Comparison of ENCODE assay signal across 15 cellular contexts in genomic region chr16:72875291-72876036, GRCh38.
DNase-seq lines count a peak whose midpoint lies in the region; ATAC-seq and TF ChIP-seq lines count a peak whose summit lies in the region.
"Had no signal": no experiment of that assay in that cellular context is flagged by ENCODE, and none has a peak within 500 bp of the region (broad histone marks: within the 10 kb centered on the region; RNA-seq: fewer than 3 reads in every experiment).

No MANE protein-coding gene starts in this region.

- CTCF ChIA-PET in WTC11 (lab: Charles Lee), result interaction anchor here (0.7 to 1.1 kb wide), 2 partner anchors 19 to 43 kb away, joined by 3 to 4 read pairs; no protein-coding TSS in a partner anchor

- POLR2A ChIA-PET in WTC11 (lab: Charles Lee), result interaction anchor here (1.2 kb wide), 1 partner anchor 36 kb away, joined by 3 read pairs; no protein-coding TSS in a partner anchor

- no peak overlapping the region for H3K27ac Mint-ChIP-seq in WTC11
- H3K27ac Mint-ChIP-seq: CD4-positive, CD25-positive, alpha-beta regulatory T cell had no signal

- H3K36me3 Mint-ChIP-seq in WTC11, result peaks cover 20% of the 10 kb centered on the region
- H3K36me3 Mint-ChIP-seq: CD4-positive, CD25-positive, alpha-beta regulatory T cell had no signal

- intact Hi-C loops in mucosa of descending colon (cut with DNase I, micrococcal nuclease), result no loop called here

- H3K36me3 ChIP-seq in BE2C (no peaks in the 10 kb centered on the region; the same call in none of the 2 replicates), mucosa of descending colon (ENCODE audit: low read depth) (no peaks in the 10 kb centered on the region)
- H3K36me3 ChIP-seq: adrenal gland, ovary, thyroid gland had no signal

- ATAC-seq in WTC11 (no peak), mucosa of descending colon (peak; percentile 76), GM21717 (IDR thresholded peaks at IDR 0.05; ENCODE audit: unreplicated experiment) (no peak), HG03108 (IDR thresholded peaks at IDR 0.05; ENCODE audit: unreplicated experiment) (no peak), HG02759 (IDR thresholded peaks at IDR 0.05; ENCODE audit: unreplicated experiment) (no peak)

- H3K4me1 Mint-ChIP-seq in WTC11, result peaks cover 5% of the 10 kb centered on the region; the same call in 1 of the 2 replicates
- H3K4me1 Mint-ChIP-seq: CD4-positive, CD25-positive, alpha-beta regulatory T cell had no signal

- DNase-seq in BE2C (peak; percentile 81), HuH-7 (ENCODE audit: low spot score) (peak; percentile 72), WTC11 (ENCODE audit: low spot score) (no peak), mucosa of descending colon (no peak), cerebellar nuclear complex (lab: John Stamatoyannopoulos, UW) (no peak)
- DNase-seq: activated CD4-positive, alpha-beta T cell treated with anti-CD3 and anti-CD28 coated beads, Interleukin-2, amount 50 U/mL, for 4 hours; islet precursor cell; NCI-H2227 treated with DMSO at 0.1 percent for 48 hours; ovary had no signal

- no peaks in the 10 kb centered on the region for H3K27me3 Mint-ChIP-seq in WTC11 (ENCODE audit: low read depth)
- H3K27me3 Mint-ChIP-seq: CD4-positive, CD25-positive, alpha-beta regulatory T cell had no signal

- no peak overlapping the region; the same call in 1 of the 2 replicates for H3K4me3 ChIP-seq in BE2C (ENCODE audit: low read depth, low read length)
- no peak overlapping the region for H3K4me3 ChIP-seq in mucosa of descending colon
- H3K4me3 ChIP-seq: adrenal gland, ovary, thyroid gland had no signal

- H3K9me3 ChIP-seq in BE2C (peaks cover 2% of the 10 kb centered on the region; the same call in 1 of the 2 replicates), mucosa of descending colon (no peaks in the 10 kb centered on the region)
- H3K9me3 ChIP-seq: adrenal gland, ovary, thyroid gland had no signal

- TF ChIP-seq CTCF in BE2C (IDR thresholded peaks at IDR 0.05; ENCODE audit: low read depth, low read length) (0 out of 2 replicates have a peak, but pooled peaks have one; percentile 5), WTC11 (IDR thresholded peaks at IDR 0.05) (no peak), mucosa of descending colon (IDR thresholded peaks at IDR 0.05) (no peak)

- H3K4me1 ChIP-seq in BE2C, result peaks cover 38% of the 10 kb centered on the region
- no peaks in the 10 kb centered on the region for H3K4me1 ChIP-seq in mucosa of descending colon (ENCODE audit: low read depth)

- no peaks in the 10 kb centered on the region for H3K27me3 ChIP-seq in BE2C
- H3K27me3 ChIP-seq: adrenal gland, ovary, thyroid gland had no signal

- peaks cover 22% of the 10 kb centered on the region for H3K9me3 Mint-ChIP-seq in WTC11

- no peak overlapping the region for H3K4me3 Mint-ChIP-seq in WTC11
- H3K4me3 Mint-ChIP-seq: CD4-positive, CD25-positive, alpha-beta regulatory T cell had no signal

TF ChIP-seq in WTC11, 78 proteins besides CTCF, POLR2A, EP300 and RAD21:
- TF ChIP-seq ESRRA (CRISPR knock-in tag; IDR thresholded peaks at IDR 0.05; ENCODE audit: borderline replicate concordance) (no peak), CBFB (CRISPR knock-in tag; IDR thresholded peaks at IDR 0.05; ENCODE audit: low read depth) (no peak), GTF2I (CRISPR knock-in tag; conservative IDR thresholded peaks at IDR 0.05) (no peak), ZNF396 (CRISPR knock-in tag; IDR thresholded peaks at IDR 0.05; ENCODE audit: borderline replicate concordance) (no peak), ZNF512 (CRISPR knock-in tag; IDR thresholded peaks at IDR 0.05; ENCODE audit: borderline replicate concordance) (no peak), NFYB (CRISPR knock-in tag; conservative IDR thresholded peaks at IDR 0.05; ENCODE audit: low read depth) (no peak), GABPB1 (CRISPR knock-in tag; IDR thresholded peaks at IDR 0.05) (peak; percentile 95)
TF ChIP-seq in WTC11: peak in this region for 1.

Comparison
In these comparisons a context has a peak if more than half of its experiments do, and no peak if none do; other contexts are left out.
1. DNase-seq: peak in BE2C (single experiment) and HuH-7 (single experiment); none in WTC11 (single experiment), mucosa of descending colon (0 of 3) and cerebellar nuclear complex (0 of 2).